8 cellular contexts compared by ENCODE assay signal in genomic region chr12:79688376-79689040, GRCh38.
DNase-seq lines count a peak whose midpoint lies in the region; ATAC-seq, FAIRE-seq and TF ChIP-seq lines count a peak whose summit lies in the region.

No MANE protein-coding gene starts in this region.

- peak; percentile 22 for ATAC-seq in HG03135 (IDR thresholded peaks at IDR 0.05; ENCODE audit: unreplicated experiment)
- no peak for ATAC-seq in HG02852 (IDR thresholded peaks at IDR 0.05; ENCODE audit: unreplicated experiment)

- H3K9me3 ChIP-seq in mucosa of stomach (ENCODE audit: control insufficient read depth, low read length) = no peaks in the 10 kb centered on the region

- no peaks in the 10 kb centered on the region for H3K27me3 ChIP-seq in brain microvascular endothelial cell (replicated peaks)
- no peaks in the 10 kb centered on the region for H3K27me3 ChIP-seq in mucosa of stomach (ENCODE audit: control insufficient read depth, insufficient read depth, low read length)

- in situ Hi-C loops in brain microvascular endothelial cell (cut with HindIII; ENCODE audit: low pct_ligation_motif_present, low sequenced_read_pairs) = no loop called here

- H3K36me3 ChIP-seq in brain microvascular endothelial cell (replicated peaks) (no peaks in the 10 kb centered on the region), mucosa of stomach (ENCODE audit: control insufficient read depth, insufficient read depth, low read length) (no peaks in the 10 kb centered on the region)

- no peak for DNase-seq in brain microvascular endothelial cell
- DNase-seq in NOMO-1 treated with dmso at 0.1 percent for 144 hours (lab: John Stamatoyannopoulos, UW; ENCODE audit: unreplicated experiment) = no peak
- no peak for DNase-seq in NOMO-1 (lab: John Stamatoyannopoulos, UW; ENCODE audit: unreplicated experiment in 2 of 2)
- no peak for DNase-seq in GDM1 (lab: John Stamatoyannopoulos, UW)

- H3K4me1 ChIP-seq in mucosa of stomach (ENCODE audit: control insufficient read depth, insufficient read depth, low read length) = peaks cover 18% of the 10 kb centered on the region

- peak overlapping the region; percentile 95 for H3K27ac ChIP-seq in brain microvascular endothelial cell

- H3K4me3 ChIP-seq in brain microvascular endothelial cell (ENCODE audit: low read depth, low read length) (peak overlapping the region; percentile 85), mucosa of stomach (ENCODE audit: low read length) (peak overlapping the region; percentile 69)

- no peak for TF ChIP-seq CTCF in brain microvascular endothelial cell (IDR thresholded peaks at IDR 0.05; ENCODE audit: low read depth, low read length, missing control alignments)

- H3K9ac ChIP-seq in mucosa of stomach (ENCODE audit: low read length) = peak overlapping the region; percentile 83

- peak; percentile 61 for FAIRE-seq in G401.6 (lab: Jason Lieb, UNC)
